In genomic region chr5:168683247-168683926, GRCh38 we compare ENCODE assay signal across 12 cellular contexts.
DNase-seq lines count a peak whose midpoint lies in the region; ATAC-seq and TF ChIP-seq lines count a peak whose summit lies in the region.
"Had no signal": no experiment of that assay in that cellular context is flagged by ENCODE, and none has a peak within 500 bp of the region (broad histone marks: within the 10 kb centered on the region; RNA-seq: fewer than 3 reads in every experiment).

No MANE protein-coding gene starts in this region.

- DNase-seq in activated CD4-positive, alpha-beta T cell treated with anti-CD3 and anti-CD28 coated beads for 24 hours (ENCODE audit: low read depth in 2 of 2), result peak; percentile 19 to 23
- DNase-seq in activated CD4-positive, alpha-beta T cell treated with anti-CD3 and anti-CD28 coated beads, Interleukin-2, amount 50 U/mL, for 1 hour, result no peak
- DNase-seq in activated T-cell treated with anti-CD3 and anti-CD28 coated beads for 4 hours (peak; percentile 15), immature natural killer cell (no peak), 8988T (no peak), omental fat pad (ENCODE audit: low spot score) (no peak)
- DNase-seq: activated effector memory CD4-positive, alpha-beta T cell treated with anti-CD3 and anti-CD28 coated beads, Interleukin-2, amount 50 U/mL, for 16 hours; GDM1; sigmoid colon; substantia nigra had no signal

- H3K4me3 Mint-ChIP-seq in immature natural killer cell, result peak overlapping the region in 3 of 5 donors; percentile 47 to 53 (median 49)
- no peak overlapping the region for H3K4me3 Mint-ChIP-seq in stimulated activated naive CD8-positive, alpha-beta T cell treated with anti-CD3 and anti-CD28 coated beads, Interleukin-15, Interleukin-2, amounts not matched to agents 100 ng/mL and 50 ng/mL, for 24 hours

- TF ChIP-seq CTCF in omental fat pad (IDR thresholded peaks at IDR 0.05), result no peak

- no peaks in the 10 kb centered on the region for H3K36me3 Mint-ChIP-seq in immature natural killer cell
- H3K36me3 Mint-ChIP-seq in stimulated activated naive CD8-positive, alpha-beta T cell treated with anti-CD3 and anti-CD28 coated beads, Interleukin-15, Interleukin-2, amounts not matched to agents 100 ng/mL and 50 ng/mL, for 24 hours (ENCODE audit: low read depth), result no peaks in the 10 kb centered on the region

- H3K27ac Mint-ChIP-seq in immature natural killer cell, result peak overlapping the region in 1 of 6 donors; percentile 15
- H3K27ac Mint-ChIP-seq in stimulated activated naive CD8-positive, alpha-beta T cell treated with anti-CD3 and anti-CD28 coated beads, Interleukin-15, Interleukin-2, amounts not matched to agents 100 ng/mL and 50 ng/mL, for 24 hours, result peak overlapping the region; percentile 72

- ATAC-seq in omental fat pad (ENCODE audit: low FRiP score) (no peak), HG03095 (IDR thresholded peaks at IDR 0.05; ENCODE audit: unreplicated experiment) (no peak)

- no peaks in the 10 kb centered on the region for H3K9me3 Mint-ChIP-seq in immature natural killer cell
- no peaks in the 10 kb centered on the region for H3K9me3 Mint-ChIP-seq in stimulated activated naive CD8-positive, alpha-beta T cell treated with anti-CD3 and anti-CD28 coated beads, Interleukin-15, Interleukin-2, amounts not matched to agents 100 ng/mL and 50 ng/mL, for 24 hours

- peaks cover 0 to 4% (median 2%) of the 10 kb centered on the region in 3 donors for H3K27me3 Mint-ChIP-seq in immature natural killer cell (ENCODE audit: low read depth in 3 of 3)
- H3K27me3 Mint-ChIP-seq in stimulated activated naive CD8-positive, alpha-beta T cell treated with anti-CD3 and anti-CD28 coated beads, Interleukin-15, Interleukin-2, amounts not matched to agents 100 ng/mL and 50 ng/mL, for 24 hours, result no peaks in the 10 kb centered on the region

- H3K4me1 Mint-ChIP-seq in immature natural killer cell, result peaks cover 0 to 4% of the 10 kb centered on the region in 2 donors
- H3K4me1 Mint-ChIP-seq in stimulated activated naive CD8-positive, alpha-beta T cell treated with anti-CD3 and anti-CD28 coated beads, Interleukin-15, Interleukin-2, amounts not matched to agents 100 ng/mL and 50 ng/mL, for 24 hours (ENCODE audit: low read depth), result peaks cover 13% of the 10 kb centered on the region

Comparison
In these comparisons a context has a peak if more than half of its experiments do, and no peak if none do; other contexts are left out.
1. DNase-seq: peak in activated CD4-positive, alpha-beta T cell treated with anti-CD3 and anti-CD28 coated beads for 24 hours (2 of 2) and activated T-cell treated with anti-CD3 and anti-CD28 coated beads for 4 hours (single experiment); none in activated CD4-positive, alpha-beta T cell treated with anti-CD3 and anti-CD28 coated beads, Interleukin-2, amount 50 U/mL, for 1 hour (single experiment), immature natural killer cell (0 of 3), 8988T (single experiment) and omental fat pad (single experiment).